Comparison of ENCODE assay signal across 1 cellular context in the genomic region with DNA sequence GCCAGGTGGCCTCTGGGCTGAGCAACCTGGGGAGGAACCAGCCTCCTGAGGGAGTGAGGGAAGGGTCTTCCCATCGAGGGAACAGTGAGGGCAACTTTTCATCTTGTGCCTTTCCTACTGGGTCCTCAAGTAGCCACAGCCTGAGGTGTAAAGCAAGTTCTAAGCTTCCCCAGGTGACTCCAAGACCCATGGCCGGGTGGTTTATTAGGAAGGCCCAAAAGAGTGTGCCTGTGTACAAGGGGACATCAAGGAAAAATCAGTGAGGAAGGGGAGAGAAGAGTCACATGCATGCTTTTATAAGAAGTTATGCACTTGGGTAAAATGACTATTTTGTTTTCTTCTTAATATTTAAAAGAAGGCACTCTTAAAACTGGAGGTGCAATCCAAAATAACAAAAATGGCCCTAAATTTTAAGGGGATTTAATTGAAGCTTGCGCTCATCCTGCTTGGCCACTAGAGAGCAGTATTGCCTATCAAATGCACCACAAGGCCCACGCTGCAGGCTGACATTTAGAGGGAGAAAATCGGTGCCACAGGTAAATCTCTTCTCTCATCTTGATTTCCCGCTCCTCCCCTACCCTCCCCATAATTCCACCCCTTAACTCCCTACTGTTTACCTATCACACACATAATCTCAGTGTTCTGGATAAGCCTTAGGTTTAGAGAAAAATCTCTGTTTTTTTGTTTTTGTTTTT.
TF ChIP-seq lines count a peak whose summit lies in the region.

No MANE protein-coding gene starts in this region.

TF ChIP-seq in HCT116, 20 proteins besides CTCF, POLR2A, EP300 and RAD21 (continued from another document):
- TF ChIP-seq REST (IDR thresholded peaks at IDR 0.05; ENCODE audit: low read depth) (no peak), ZNF274 (IDR thresholded peaks at IDR 0.05; ENCODE audit: low read depth, low read length) (no peak), YY1 (IDR thresholded peaks at IDR 0.05; ENCODE audit: extremely low read depth, insufficient replicate concordance, low read depth, low read length) (no peak), SRF (IDR thresholded peaks at IDR 0.05; ENCODE audit: low read depth) (no peak), TCF7L2 (IDR thresholded peaks at IDR 0.05; ENCODE audit: borderline replicate concordance, extremely low read depth, insufficient read depth, insufficient read length) (no peak), SIN3A (IDR thresholded peaks at IDR 0.05; ENCODE audit: low read depth) (no peak), ATF3 (IDR thresholded peaks at IDR 0.05) (no peak), FOSL1 (IDR thresholded peaks at IDR 0.05; ENCODE audit: low read depth) (no peak), EZH2 (IDR thresholded peaks at IDR 0.05) (no peak), CEBPB (IDR thresholded peaks at IDR 0.05; ENCODE audit: low read depth) (no peak), ZFX (IDR thresholded peaks at IDR 0.05) (no peak), EGR1 (IDR thresholded peaks at IDR 0.05; ENCODE audit: low read depth) (no peak), JUND (IDR thresholded peaks at IDR 0.05) (no peak), CBX3 (IDR thresholded peaks at IDR 0.05; ENCODE audit: low read depth) (no peak), SP1 (IDR thresholded peaks at IDR 0.05; ENCODE audit: low read depth) (no peak), POLR2AphosphoS5 (IDR thresholded peaks at IDR 0.05; ENCODE audit: low read depth, low read length) (no peak), ELF1 (IDR thresholded peaks at IDR 0.05; ENCODE audit: borderline replicate concordance, low read depth) (no peak)
- TF ChIP-seq, protein P1, sequence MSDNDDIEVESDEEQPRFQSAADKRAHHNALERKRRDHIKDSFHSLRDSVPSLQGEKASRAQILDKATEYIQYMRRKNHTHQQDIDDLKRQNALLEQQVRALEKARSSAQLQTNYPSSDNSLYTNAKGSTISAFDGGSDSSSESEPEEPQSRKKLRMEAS (IDR thresholded peaks at IDR 0.05), result no peak
- TF ChIP-seq, protein P2, sequence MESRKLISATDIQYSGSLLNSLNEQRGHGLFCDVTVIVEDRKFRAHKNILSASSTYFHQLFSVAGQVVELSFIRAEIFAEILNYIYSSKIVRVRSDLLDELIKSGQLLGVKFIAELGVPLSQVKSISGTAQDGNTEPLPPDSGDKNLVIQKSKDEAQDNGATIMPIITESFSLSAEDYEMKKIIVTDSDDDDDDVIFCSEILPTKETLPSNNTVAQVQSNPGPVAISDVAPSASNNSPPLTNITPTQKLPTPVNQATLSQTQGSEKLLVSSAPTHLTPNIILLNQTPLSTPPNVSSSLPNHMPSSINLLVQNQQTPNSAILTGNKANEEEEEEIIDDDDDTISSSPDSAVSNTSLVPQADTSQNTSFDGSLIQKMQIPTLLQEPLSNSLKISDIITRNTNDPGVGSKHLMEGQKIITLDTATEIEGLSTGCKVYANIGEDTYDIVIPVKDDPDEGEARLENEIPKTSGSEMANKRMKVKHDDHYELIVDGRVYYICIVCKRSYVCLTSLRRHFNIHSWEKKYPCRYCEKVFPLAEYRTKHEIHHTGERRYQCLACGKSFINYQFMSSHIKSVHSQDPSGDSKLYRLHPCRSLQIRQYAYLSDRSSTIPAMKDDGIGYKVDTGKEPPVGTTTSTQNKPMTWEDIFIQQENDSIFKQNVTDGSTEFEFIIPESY (IDR thresholded peaks at IDR 0.05; ENCODE audit: extremely low read depth, insufficient replicate concordance, low read length), result no peak
